In genomic region chr16:72811188-72811720, GRCh38 we compare ENCODE assay signal across 23 cellular contexts.
"Had no signal": no experiment of that assay in that cellular context is flagged by ENCODE, and none has a peak within 500 bp of the region (broad histone marks: within the 10 kb centered on the region; RNA-seq: fewer than 3 reads in every experiment).

No MANE protein-coding gene starts in this region.

- H3K4me3 ChIP-seq: K562 had no signal

- ATAC-seq: activated CD8-positive, alpha-beta T cell treated with anti-CD3 and anti-CD28 coated beads, Interleukin-2, amount 10 ng/mL, durations not matched to agents 7 days and 5 days; K562; Panc1; WTC11 had no signal

- DNase-seq: activated CD4-positive, alpha-beta T cell treated with anti-CD3 and anti-CD28 coated beads for 48 hours; activated CD4-positive, alpha-beta T cell treated with anti-CD3 and anti-CD28 coated beads, Interleukin-2, amount 50 U/mL, for 4 hours; activated CD4-positive, CD25-positive, alpha-beta regulatory T cell treated with anti-CD3 and anti-CD28 coated beads, Interleukin-2, amount 50 U/mL, for 72 hours; activated CD8-positive, alpha-beta memory T cell treated with anti-CD3 and anti-CD28 coated beads, Interleukin-2, amount 50 U/mL, for 48 hours; activated CD8-positive, alpha-beta T cell treated with anti-CD3 and anti-CD28 coated beads, Interleukin-2, amount 10 ng/mL, durations not matched to agents 7 days and 5 days; activated naive CD4-positive, alpha-beta T cell treated with anti-CD3 and anti-CD28 coated beads, Interleukin-2, amount 50 U/mL, for 16 hours; activated naive CD8-positive, alpha-beta T cell treated with anti-CD3 and anti-CD28 coated beads, Interleukin-2, amount 10 ng/mL, durations not matched to agents 7 days and 5 days; activated T-cell treated with anti-CD3 and anti-CD28 coated beads, Interleukin-2, amount 50 U/mL, for 1 hour; aorta; Karpas-422; NCI-H1105 treated with DMSO at 0.1 percent for 48 hours; NCI-H1436 treated with DMSO at 0.1 percent for 48 hours; NCI-H187; NCI-H2081; NCI-H510A treated with DMSO at 0.1 percent for 48 hours; NCI-H69; NK-92 treated with Interleukin-12 subunit alpha and Interleukin-12 subunit beta, amount 100 ng/mL, for 24 hours; OCI-M1; RPMI8226; SHP77 treated with DMSO at 0.1 percent for 48 hours had no signal
